Comparison of ENCODE assay signal across 8 cellular contexts in genomic region chr16:48384982-48385271, GRCh38. TPM values are rescaled to one million over a fixed set of nuclear protein-coding genes. Genes with fewer than 3 reads are reported as not detected.
DNase-seq lines count a peak whose midpoint lies in the region; ATAC-seq and TF ChIP-seq lines count a peak whose summit lies in the region.

No MANE protein-coding gene starts in this region.

- H3K9me3 Mint-ChIP-seq in CD4-positive, alpha-beta T cell = no peaks in the 10 kb centered on the region
- no peaks in the 10 kb centered on the region for H3K9me3 Mint-ChIP-seq in activated CD4-positive, alpha-beta memory T cell treated with anti-CD3 and anti-CD28 coated beads for 36 hours
- no peaks in the 10 kb centered on the region for H3K9me3 Mint-ChIP-seq in stimulated activated naive CD8-positive, alpha-beta T cell treated with anti-CD3 and anti-CD28 coated beads, Interleukin-15, Interleukin-2, amounts not matched to agents 100 ng/mL and 50 ng/mL, for 24 hours

- H3K27me3 Mint-ChIP-seq in CD4-positive, alpha-beta T cell = no peaks in the 10 kb centered on the region
- H3K27me3 Mint-ChIP-seq in activated CD4-positive, alpha-beta memory T cell treated with anti-CD3 and anti-CD28 coated beads for 36 hours = no peaks in the 10 kb centered on the region
- no peaks in the 10 kb centered on the region for H3K27me3 Mint-ChIP-seq in stimulated activated naive CD8-positive, alpha-beta T cell treated with anti-CD3 and anti-CD28 coated beads, Interleukin-15, Interleukin-2, amounts not matched to agents 100 ng/mL and 50 ng/mL, for 24 hours

- no CpG with 5 or more reads among the region's 42 CpGs for WGBS in iPS DF 6.9 (ENCODE audit: insufficient coverage, insufficient read length)

- peak overlapping the region; percentile 29 for H3K27ac ChIP-seq in CD4-positive, alpha-beta T cell (ENCODE audit: low read depth, low read length)
- no peak overlapping the region for H3K27ac ChIP-seq in iPS DF 6.9 (ENCODE audit: low read length)

- no peaks in the 10 kb centered on the region for H3K9me3 ChIP-seq in CD4-positive, alpha-beta T cell (ENCODE audit: control insufficient read depth, low read length)
- H3K9me3 ChIP-seq in iPS DF 6.9 (ENCODE audit: control insufficient read depth, insufficient read depth, low read length) = no peaks in the 10 kb centered on the region

- H3K4me3 Mint-ChIP-seq in CD4-positive, alpha-beta T cell = no peak overlapping the region
- peak overlapping the region; percentile 48 for H3K4me3 Mint-ChIP-seq in activated CD4-positive, alpha-beta memory T cell treated with anti-CD3 and anti-CD28 coated beads for 36 hours
- peak overlapping the region; percentile 7 for H3K4me3 Mint-ChIP-seq in stimulated activated naive CD8-positive, alpha-beta T cell treated with anti-CD3 and anti-CD28 coated beads, Interleukin-15, Interleukin-2, amounts not matched to agents 100 ng/mL and 50 ng/mL, for 24 hours

- H3K27me3 ChIP-seq in CD4-positive, alpha-beta T cell (ENCODE audit: control insufficient read depth, insufficient read depth, low read length) = no peaks in the 10 kb centered on the region
- no peaks in the 10 kb centered on the region for H3K27me3 ChIP-seq in iPS DF 6.9 (ENCODE audit: control insufficient read depth, insufficient read depth, low read length)

- no peak for DNase-seq in CD4-positive, alpha-beta T cell
- no peak for DNase-seq in activated CD4-positive, alpha-beta memory T cell treated with anti-CD3 and anti-CD28 coated beads for 36 hours
- DNase-seq in iPS DF 6.9 (ENCODE audit: low read depth, low spot score) (no peak), pons (ENCODE audit: low spot score) (no peak), activated gamma-delta T cell (lab: John Stamatoyannopoulos, UW) (no peak)

- POLR2A ChIA-PET in CD4-positive, alpha-beta T cell (lab: Charles Lee) = interaction anchor here (0.9 to 4.4 kb wide), 12 partner anchors 8 to 1244 kb away, joined by 3 to 118 read pairs (median 4); partner anchors contain the start of genes ITFG1, N4BP1 and PHKB
- POLR2A ChIA-PET in activated CD4-positive, alpha-beta memory T cell treated with anti-CD3 and anti-CD28 coated beads for 36 hours (lab: Charles Lee) = interaction anchor here (0.7 to 3.1 kb wide), 6 partner anchors 14 to 1411 kb away, joined by 3 to 29 read pairs (median 7); partner anchors contain the start of gene DNAJA2

- H3K4me1 Mint-ChIP-seq in CD4-positive, alpha-beta T cell (ENCODE audit: low read depth) = peaks cover 31% of the 10 kb centered on the region
- H3K4me1 Mint-ChIP-seq in activated CD4-positive, alpha-beta memory T cell treated with anti-CD3 and anti-CD28 coated beads for 36 hours (ENCODE audit: low read depth) = peaks cover 21% of the 10 kb centered on the region
- peaks cover 32% of the 10 kb centered on the region for H3K4me1 Mint-ChIP-seq in stimulated activated naive CD8-positive, alpha-beta T cell treated with anti-CD3 and anti-CD28 coated beads, Interleukin-15, Interleukin-2, amounts not matched to agents 100 ng/mL and 50 ng/mL, for 24 hours (ENCODE audit: low read depth)

- H3K36me3 ChIP-seq in iPS DF 6.9 (ENCODE audit: control insufficient read depth, insufficient read depth, low read length) = no peaks in the 10 kb centered on the region

- no peak for TF ChIP-seq CTCF in CD4-positive, alpha-beta T cell (IDR thresholded peaks at IDR 0.05)

- no peak overlapping the region for H3K27ac Mint-ChIP-seq in CD4-positive, alpha-beta T cell
- no peak overlapping the region for H3K27ac Mint-ChIP-seq in activated CD4-positive, alpha-beta memory T cell treated with anti-CD3 and anti-CD28 coated beads for 36 hours
- H3K27ac Mint-ChIP-seq in stimulated activated naive CD8-positive, alpha-beta T cell treated with anti-CD3 and anti-CD28 coated beads, Interleukin-15, Interleukin-2, amounts not matched to agents 100 ng/mL and 50 ng/mL, for 24 hours = no peak overlapping the region

- CTCF ChIA-PET in CD4-positive, alpha-beta T cell (lab: Charles Lee) = interaction anchor here (0.9 to 3.0 kb wide), 4 partner anchors 19 to 238 kb away, joined by 3 to 15 read pairs (median 4); no protein-coding TSS in a partner anchor
- CTCF ChIA-PET in activated CD4-positive, alpha-beta memory T cell treated with anti-CD3 and anti-CD28 coated beads for 36 hours (lab: Charles Lee) = interaction anchor here (0.9 to 3.5 kb wide), 2 partner anchors 19 to 238 kb away, joined by 3 to 22 read pairs; no protein-coding TSS in a partner anchor

- intact Hi-C loops in CD4-positive, alpha-beta T cell (cut with DNase I, micrococcal nuclease) = loop anchor here (2.0 to 10.0 kb wide), 8 partner anchors 18 to 1553 kb away; partner anchors contain the start of genes N4BP1 (in 2 of the 2), C16orf87 (in 1 of the 2), DNAJA2 (in 1 of the 2) and ITFG1 (in 1 of the 2)
- intact Hi-C loops in activated CD4-positive, alpha-beta memory T cell treated with anti-CD3 and anti-CD28 coated beads for 36 hours (cut with micrococcal nuclease) = loop anchor here (1.0 to 5.0 kb wide), 2 partner anchors 19 to 33 kb away; no protein-coding TSS in a partner anchor

- peak overlapping the region; percentile 96 for H3K4me3 ChIP-seq in iPS DF 6.9 (ENCODE audit: low read length)

- peaks cover 7% of the 10 kb centered on the region for H3K36me3 Mint-ChIP-seq in CD4-positive, alpha-beta T cell (ENCODE audit: low read depth)
- H3K36me3 Mint-ChIP-seq in activated CD4-positive, alpha-beta memory T cell treated with anti-CD3 and anti-CD28 coated beads for 36 hours = peaks cover 4% of the 10 kb centered on the region
- peaks cover 13% of the 10 kb centered on the region for H3K36me3 Mint-ChIP-seq in stimulated activated naive CD8-positive, alpha-beta T cell treated with anti-CD3 and anti-CD28 coated beads, Interleukin-15, Interleukin-2, amounts not matched to agents 100 ng/mL and 50 ng/mL, for 24 hours (ENCODE audit: low read depth)

- peak; percentile 48 for ATAC-seq in CD4-positive, alpha-beta T cell (ENCODE audit: poor library complexity)
- peak; percentile 48 for ATAC-seq in GM19035 (IDR thresholded peaks at IDR 0.05; ENCODE audit: unreplicated experiment)
- peak; percentile 34 for ATAC-seq in HG03108 (IDR thresholded peaks at IDR 0.05; ENCODE audit: unreplicated experiment)

- no peaks in the 10 kb centered on the region for H3K4me1 ChIP-seq in iPS DF 6.9 (ENCODE audit: control insufficient read depth, insufficient read depth, low read length)

RNA-seq across cellular contexts. Expression of gene SIAH1, which starts 0.3 kb away (rescaled TPM):
- 10 to 100 TPM; 40.9 to 43.0 TPM for total RNA-seq in CD4-positive, alpha-beta T cell
- total RNA-seq in activated CD4-positive, alpha-beta memory T cell treated with anti-CD3 and anti-CD28 coated beads for 36 hours = 10 to 100 TPM; 13.0 to 13.8 TPM
